1 cellular context compared by ENCODE assay signal in genomic region chr2:118774458-118775133, GRCh38.
TF ChIP-seq lines count a peak whose summit lies in the region.

No MANE protein-coding gene starts in this region.

TF ChIP-seq in WTC11, 78 proteins besides CTCF, POLR2A, EP300 and RAD21 (continued from another document):
- TF ChIP-seq, protein P1, sequence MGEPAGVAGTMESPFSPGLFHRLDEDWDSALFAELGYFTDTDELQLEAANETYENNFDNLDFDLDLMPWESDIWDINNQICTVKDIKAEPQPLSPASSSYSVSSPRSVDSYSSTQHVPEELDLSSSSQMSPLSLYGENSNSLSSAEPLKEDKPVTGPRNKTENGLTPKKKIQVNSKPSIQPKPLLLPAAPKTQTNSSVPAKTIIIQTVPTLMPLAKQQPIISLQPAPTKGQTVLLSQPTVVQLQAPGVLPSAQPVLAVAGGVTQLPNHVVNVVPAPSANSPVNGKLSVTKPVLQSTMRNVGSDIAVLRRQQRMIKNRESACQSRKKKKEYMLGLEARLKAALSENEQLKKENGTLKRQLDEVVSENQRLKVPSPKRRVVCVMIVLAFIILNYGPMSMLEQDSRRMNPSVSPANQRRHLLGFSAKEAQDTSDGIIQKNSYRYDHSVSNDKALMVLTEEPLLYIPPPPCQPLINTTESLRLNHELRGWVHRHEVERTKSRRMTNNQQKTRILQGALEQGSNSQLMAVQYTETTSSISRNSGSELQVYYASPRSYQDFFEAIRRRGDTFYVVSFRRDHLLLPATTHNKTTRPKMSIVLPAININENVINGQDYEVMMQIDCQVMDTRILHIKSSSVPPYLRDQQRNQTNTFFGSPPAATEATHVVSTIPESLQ (CRISPR knock-in tag; IDR thresholded peaks at IDR 0.05): no peak
- TF ChIP-seq CBFB (CRISPR knock-in tag; IDR thresholded peaks at IDR 0.05; ENCODE audit: low read depth) (no peak), NR1H2 (CRISPR knock-in tag; IDR thresholded peaks at IDR 0.05) (no peak), ZNF138 (CRISPR knock-in tag; conservative IDR thresholded peaks at IDR 0.05) (no peak), MXD4 (CRISPR knock-in tag; IDR thresholded peaks at IDR 0.05; ENCODE audit: borderline replicate concordance) (no peak), PRRX2 (CRISPR knock-in tag; IDR thresholded peaks at IDR 0.05) (no peak), SMAD4 (CRISPR knock-in tag; IDR thresholded peaks at IDR 0.05) (no peak)
